In the genomic region with DNA sequence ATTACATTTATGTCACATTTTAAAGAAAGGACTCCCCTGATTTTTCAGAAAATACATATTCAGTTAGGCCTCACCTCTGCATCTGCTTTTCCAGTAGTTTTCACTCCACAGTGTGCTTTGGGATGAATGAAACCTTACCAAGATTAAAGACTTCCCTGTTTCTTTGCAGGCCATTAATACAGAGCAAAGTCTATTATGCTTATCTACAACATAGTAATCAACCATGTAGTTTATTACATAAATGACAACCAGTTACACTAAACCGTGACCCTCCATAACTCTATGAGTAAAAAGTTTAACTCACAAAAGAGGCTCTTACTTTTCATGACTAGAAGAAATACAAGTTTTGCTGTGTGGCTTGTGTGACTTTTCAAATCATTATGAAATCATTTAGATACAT, we compare ENCODE assay signal across 34 cellular contexts. TPM values are rescaled to one million over a fixed set of nuclear protein-coding genes. Genes with fewer than 3 reads are reported as not detected.
"Had no signal": no experiment of that assay in that cellular context is flagged by ENCODE, and none has a peak within 500 bp of the region (broad histone marks: within the 10 kb centered on the region; RNA-seq: fewer than 3 reads in every experiment).

No MANE protein-coding gene starts in this region.

- H3K4me3 ChIP-seq: MG63, PC-9 had no signal

- H2AFZ ChIP-seq: PC-9 had no signal

- H3K4me1 Mint-ChIP-seq: activated naive CD8-positive, alpha-beta T cell treated with anti-CD3 and anti-CD28 coated beads, Interleukin-2, amount 50 U/mL, for 24 hours; brain had no signal

- H3K36me3 Mint-ChIP-seq: activated naive CD4-positive, alpha-beta T cell treated with anti-CD3 and anti-CD28 coated beads, Interleukin-2, amount 10 ng/mL, durations not matched to agents 7 days and 5 days; activated naive CD8-positive, alpha-beta T cell had no signal

- ATAC-seq: activated CD8-positive, alpha-beta memory T cell treated with anti-CD3 and anti-CD28 coated beads, Interleukin-2, amount 10 ng/mL, durations not matched to agents 7 days and 5 days; activated naive CD8-positive, alpha-beta T cell treated with anti-CD3 and anti-CD28 coated beads, Interleukin-2, amount 50 U/mL, for 24 hours had no signal

- H3K27ac ChIP-seq: PC-9, WERI-Rb-1 had no signal

- H3K9me3 Mint-ChIP-seq: activated CD4-positive, alpha-beta memory T cell treated with anti-CD3 and anti-CD28 coated beads, Interleukin-2, amount 10 ng/mL, durations not matched to agents 7 days and 5 days; activated naive CD4-positive, alpha-beta T cell treated with anti-CD3 and anti-CD28 coated beads, Interleukin-2, amount 10 ng/mL, durations not matched to agents 7 days and 5 days; activated naive CD8-positive, alpha-beta T cell treated with anti-CD3 and anti-CD28 coated beads, Interleukin-2, amount 50 U/mL, for 24 hours; brain had no signal

- H3K4me2 ChIP-seq: PC-9 had no signal

- H3K27ac Mint-ChIP-seq: activated CD4-positive, alpha-beta memory T cell treated with anti-CD3 and anti-CD28 coated beads, Interleukin-2, amount 10 ng/mL, durations not matched to agents 7 days and 5 days; activated CD8-positive, alpha-beta memory T cell treated with anti-CD3 and anti-CD28 coated beads, Interleukin-2, amount 10 ng/mL, durations not matched to agents 7 days and 5 days; activated naive CD4-positive, alpha-beta T cell treated with anti-CD3 and anti-CD28 coated beads, Interleukin-2, amount 10 ng/mL, durations not matched to agents 7 days and 5 days; activated naive CD8-positive, alpha-beta T cell; activated naive CD8-positive, alpha-beta T cell treated with anti-CD3 and anti-CD28 coated beads, Interleukin-2, amount 50 U/mL, for 24 hours had no signal

- H3K27me3 ChIP-seq: MG63 had no signal

- H3K27me3 Mint-ChIP-seq: activated CD4-positive, alpha-beta memory T cell treated with anti-CD3 and anti-CD28 coated beads, Interleukin-2, amount 10 ng/mL, durations not matched to agents 7 days and 5 days; activated CD8-positive, alpha-beta memory T cell treated with anti-CD3 and anti-CD28 coated beads, Interleukin-2, amount 10 ng/mL, durations not matched to agents 7 days and 5 days; activated naive CD4-positive, alpha-beta T cell treated with anti-CD3 and anti-CD28 coated beads, Interleukin-2, amount 10 ng/mL, durations not matched to agents 7 days and 5 days; activated naive CD8-positive, alpha-beta T cell; activated naive CD8-positive, alpha-beta T cell treated with anti-CD3 and anti-CD28 coated beads, Interleukin-2, amount 50 U/mL, for 24 hours; brain had no signal

- H3K9me3 ChIP-seq: MG63 had no signal

- H3K4me3 Mint-ChIP-seq: activated CD4-positive, alpha-beta memory T cell treated with anti-CD3 and anti-CD28 coated beads, Interleukin-2, amount 10 ng/mL, durations not matched to agents 7 days and 5 days; activated CD8-positive, alpha-beta memory T cell treated with anti-CD3 and anti-CD28 coated beads, Interleukin-2, amount 10 ng/mL, durations not matched to agents 7 days and 5 days; activated naive CD4-positive, alpha-beta T cell treated with anti-CD3 and anti-CD28 coated beads, Interleukin-2, amount 10 ng/mL, durations not matched to agents 7 days and 5 days; activated naive CD8-positive, alpha-beta T cell; activated naive CD8-positive, alpha-beta T cell treated with anti-CD3 and anti-CD28 coated beads, Interleukin-2, amount 50 U/mL, for 24 hours had no signal

- DNase-seq: activated CD4-positive, alpha-beta memory T cell treated with anti-CD3 and anti-CD28 coated beads, Interleukin-2, amount 10 ng/mL, durations not matched to agents 7 days and 5 days; activated CD4-positive, alpha-beta T cell treated with anti-CD3 and anti-CD28 coated beads for 1 hour; activated CD4-positive, alpha-beta T cell treated with anti-CD3 and anti-CD28 coated beads for 48 hours; activated CD4-positive, CD25-positive, alpha-beta regulatory T cell; activated CD8-positive, alpha-beta memory T cell treated with anti-CD3 and anti-CD28 coated beads for 24 hours; activated CD8-positive, alpha-beta memory T cell treated with anti-CD3 and anti-CD28 coated beads, Interleukin-2, amount 10 ng/mL, durations not matched to agents 7 days and 5 days; activated CD8-positive, alpha-beta memory T cell treated with anti-CD3 and anti-CD28 coated beads, Interleukin-2, amount 50 U/mL, for 48 hours; activated effector memory CD4-positive, alpha-beta T cell treated with Interleukin-2 at 50 U/mL for 16 hours; activated naive CD4-positive, alpha-beta T cell treated with anti-CD3 and anti-CD28 coated beads, Interleukin-2, amount 10 ng/mL, durations not matched to agents 7 days and 5 days; activated naive CD8-positive, alpha-beta T cell treated with anti-CD3 and anti-CD28 coated beads, Interleukin-2, amount 50 U/mL, for 24 hours; activated T-cell treated with anti-CD3 and anti-CD28 coated beads, Interleukin-2, amount 50 U/mL, for 48 hours; anterior cingulate cortex; Karpas-422; KBM-7; MG63; NCI-H1048; NCI-H1105 treated with DMSO at 0.1 percent for 48 hours; NCI-H1436; NCI-H1694; NCI-H1930; NCI-H2081 treated with DMSO at 0.1 percent for 48 hours; NCI-H345; NCI-H524 treated with DMSO at 0.1 percent for 48 hours; PC-9; Right ventricle myocardium superior; SW 1271; T-helper 1 cell; T-helper 2 cell; T-helper 9 cell; WERI-Rb-1 had no signal

- FAIRE-seq: bronchial epithelial cell had no signal

RNA-seq across cellular contexts. Expression of gene SPATA18, which starts 33.3 kb away (rescaled TPM):
- total RNA-seq: OCI-LY7 had no signal
